3 cellular contexts compared by ENCODE assay signal in genomic region chr1:25389721-25390120, GRCh38. TPM values are rescaled to one million over a fixed set of nuclear protein-coding genes. Genes with fewer than 3 reads are reported as not detected.
"Had no signal": no experiment of that assay in that cellular context is flagged by ENCODE, and none has a peak within 500 bp of the region (broad histone marks: within the 10 kb centered on the region; RNA-seq: fewer than 3 reads in every experiment).

No MANE protein-coding gene starts in this region.

RNA-seq across cellular contexts. Expression of gene RHCE, which starts 30.9 kb away (rescaled TPM):
- total RNA-seq: activated B cell treated with CpG ODN at 0.5 μM for 24 hours; activated T-helper 1 cell treated with anti-CD3 and anti-CD28 coated beads, Interleukin-12 subunit alpha, Interleukin-12 subunit beta, Interleukin-2, Interleukin-4 antibody, amounts not matched to agents 30 ng/mL and 10 ng/mL and 1 ng/mL, durations not matched to agents 14 hours and 24 hours and 36 hours had no signal
- polyA plus RNA-seq: aorta had no signal
